1 cellular context compared by ENCODE assay signal in genomic region chr2:53787911-53788289, GRCh38.
TF ChIP-seq lines count a peak whose summit lies in the region.

No MANE protein-coding gene starts in this region.

TF ChIP-seq in HepG2, 621 proteins besides CTCF, POLR2A, EP300 and RAD21 (continued from another document):
- TF ChIP-seq TERF1 (CRISPR knock-in tag; IDR thresholded peaks at IDR 0.05), result no peak
- peak; percentile 76; the same call in 1 of the 2 replicates for TF ChIP-seq SIN3A (IDR thresholded peaks at IDR 0.05; ENCODE audit: borderline replicate concordance, low read depth, low read length)
- TF ChIP-seq ELF3 (CRISPR knock-in tag; IDR thresholded peaks at IDR 0.05), result 0 out of 2 replicates have a peak, but pooled peaks have one; percentile 18
- TF ChIP-seq DMAP1 (CRISPR knock-in tag; IDR thresholded peaks at IDR 0.05), result no peak
- no peak for TF ChIP-seq ZNF75D (CRISPR knock-in tag; IDR thresholded peaks at IDR 0.05; ENCODE audit: borderline replicate concordance)
- no peak for TF ChIP-seq EEA1 (CRISPR knock-in tag; IDR thresholded peaks at IDR 0.05; ENCODE audit: borderline replicate concordance)
- peak; percentile 50; the same call in 1 of the 2 replicates for TF ChIP-seq MAX (IDR thresholded peaks at IDR 0.05)
- no peak for TF ChIP-seq ZNF879 (CRISPR knock-in tag; IDR thresholded peaks at IDR 0.05)
- TF ChIP-seq KLF9 (CRISPR knock-in tag; IDR thresholded peaks at IDR 0.05; ENCODE audit: low read depth), result no peak
- 0 out of 2 replicates have a peak, but pooled peaks have one; percentile 54 for TF ChIP-seq ZSCAN29 (CRISPR knock-in tag; conservative IDR thresholded peaks at IDR 0.05)
- 0 out of 2 replicates have a peak, but pooled peaks have one; percentile 36 for TF ChIP-seq RORA (CRISPR knock-in tag; IDR thresholded peaks at IDR 0.05)
- TF ChIP-seq FOXO1 (CRISPR knock-in tag; IDR thresholded peaks at IDR 0.05), result no peak
- no peak for TF ChIP-seq ZNF280D (CRISPR knock-in tag; IDR thresholded peaks at IDR 0.05)
- no peak for TF ChIP-seq ZNF253 (CRISPR knock-in tag; IDR thresholded peaks at IDR 0.05; ENCODE audit: borderline replicate concordance)
- TF ChIP-seq NAIF1 (CRISPR knock-in tag; IDR thresholded peaks at IDR 0.05; ENCODE audit: borderline replicate concordance), result peak; percentile 36; the same call in 1 of the 2 replicates
- no peak for TF ChIP-seq CREB3 (CRISPR knock-in tag; IDR thresholded peaks at IDR 0.05)
- TF ChIP-seq FOXC1 (CRISPR knock-in tag; IDR thresholded peaks at IDR 0.05; ENCODE audit: borderline replicate concordance), result no peak
- TF ChIP-seq ZNF615 (CRISPR knock-in tag; IDR thresholded peaks at IDR 0.05; ENCODE audit: borderline replicate concordance), result no peak
